In the genomic region with DNA sequence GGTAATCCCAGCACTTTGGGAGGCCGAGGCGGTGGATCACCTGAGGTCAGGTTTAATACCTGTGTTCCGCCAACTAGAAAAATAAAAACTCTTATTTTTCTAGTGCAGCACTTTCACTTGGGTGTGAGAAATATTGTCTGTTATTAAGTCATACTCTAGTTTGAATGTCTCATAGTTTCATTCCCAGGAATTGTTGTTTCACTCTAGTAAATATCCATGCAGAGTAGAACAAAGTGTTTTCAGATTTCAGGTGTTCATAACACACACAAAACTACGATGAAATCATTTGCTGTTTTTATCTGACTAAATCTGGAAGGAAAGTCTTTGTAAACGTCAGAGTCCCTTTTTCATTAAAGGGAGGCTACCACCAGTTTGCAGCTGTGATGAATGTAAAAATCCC, we compare ENCODE assay signal across 1 cellular context.
TF ChIP-seq lines count a peak whose summit lies in the region.

No MANE protein-coding gene starts in this region.

TF ChIP-seq in WTC11, 78 proteins besides CTCF, POLR2A, EP300 and RAD21:
- TF ChIP-seq ZBTB21 (CRISPR knock-in tag; IDR thresholded peaks at IDR 0.05; ENCODE audit: borderline replicate concordance): no peak
- TF ChIP-seq, protein P1, sequence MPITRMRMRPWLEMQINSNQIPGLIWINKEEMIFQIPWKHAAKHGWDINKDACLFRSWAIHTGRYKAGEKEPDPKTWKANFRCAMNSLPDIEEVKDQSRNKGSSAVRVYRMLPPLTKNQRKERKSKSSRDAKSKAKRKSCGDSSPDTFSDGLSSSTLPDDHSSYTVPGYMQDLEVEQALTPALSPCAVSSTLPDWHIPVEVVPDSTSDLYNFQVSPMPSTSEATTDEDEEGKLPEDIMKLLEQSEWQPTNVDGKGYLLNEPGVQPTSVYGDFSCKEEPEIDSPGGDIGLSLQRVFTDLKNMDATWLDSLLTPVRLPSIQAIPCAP (CRISPR knock-in tag; IDR thresholded peaks at IDR 0.05): no peak
- TF ChIP-seq NFYB (CRISPR knock-in tag; conservative IDR thresholded peaks at IDR 0.05; ENCODE audit: low read depth): no peak
- no peak for TF ChIP-seq FOXK1 (CRISPR knock-in tag; IDR thresholded peaks at IDR 0.05)
- TF ChIP-seq, protein P2, sequence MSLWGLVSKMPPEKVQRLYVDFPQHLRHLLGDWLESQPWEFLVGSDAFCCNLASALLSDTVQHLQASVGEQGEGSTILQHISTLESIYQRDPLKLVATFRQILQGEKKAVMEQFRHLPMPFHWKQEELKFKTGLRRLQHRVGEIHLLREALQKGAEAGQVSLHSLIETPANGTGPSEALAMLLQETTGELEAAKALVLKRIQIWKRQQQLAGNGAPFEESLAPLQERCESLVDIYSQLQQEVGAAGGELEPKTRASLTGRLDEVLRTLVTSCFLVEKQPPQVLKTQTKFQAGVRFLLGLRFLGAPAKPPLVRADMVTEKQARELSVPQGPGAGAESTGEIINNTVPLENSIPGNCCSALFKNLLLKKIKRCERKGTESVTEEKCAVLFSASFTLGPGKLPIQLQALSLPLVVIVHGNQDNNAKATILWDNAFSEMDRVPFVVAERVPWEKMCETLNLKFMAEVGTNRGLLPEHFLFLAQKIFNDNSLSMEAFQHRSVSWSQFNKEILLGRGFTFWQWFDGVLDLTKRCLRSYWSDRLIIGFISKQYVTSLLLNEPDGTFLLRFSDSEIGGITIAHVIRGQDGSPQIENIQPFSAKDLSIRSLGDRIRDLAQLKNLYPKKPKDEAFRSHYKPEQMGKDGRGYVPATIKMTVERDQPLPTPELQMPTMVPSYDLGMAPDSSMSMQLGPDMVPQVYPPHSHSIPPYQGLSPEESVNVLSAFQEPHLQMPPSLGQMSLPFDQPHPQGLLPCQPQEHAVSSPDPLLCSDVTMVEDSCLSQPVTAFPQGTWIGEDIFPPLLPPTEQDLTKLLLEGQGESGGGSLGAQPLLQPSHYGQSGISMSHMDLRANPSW (CRISPR knock-in tag; conservative IDR thresholded peaks at IDR 0.05; ENCODE audit: low read depth): no peak
- TF ChIP-seq TCF7 (CRISPR knock-in tag; IDR thresholded peaks at IDR 0.05; ENCODE audit: low read depth): no peak
